ENCODE assay signal across 7 cellular contexts in genomic region chr4:148044889-148045352, GRCh38.
DNase-seq lines count a peak whose midpoint lies in the region; ATAC-seq and TF ChIP-seq lines count a peak whose summit lies in the region.

No MANE protein-coding gene starts in this region.

- H3K4me1 Mint-ChIP-seq in activated naive CD8-positive, alpha-beta T cell treated with anti-CD3 and anti-CD28 coated beads for 36 hours = peaks cover 24% of the 10 kb centered on the region

- H3K4me1 ChIP-seq in psoas muscle = peaks cover 40% of the 10 kb centered on the region

- no peak overlapping the region for H3K4me3 Mint-ChIP-seq in activated naive CD8-positive, alpha-beta T cell treated with anti-CD3 and anti-CD28 coated beads for 36 hours

- intact Hi-C loops in psoas muscle (cut with DNase I) = loop anchor here in 1 of 2 donors (1.0 kb wide), 2 partner anchors 8 to 38 kb away; no protein-coding TSS in a partner anchor

- peak; percentile 89 for ATAC-seq in HG03025 (IDR thresholded peaks at IDR 0.05; ENCODE audit: low FRiP score, unreplicated experiment)
- peak; percentile 40 to 65 (median 56) for ATAC-seq in psoas muscle

- H3K9me3 Mint-ChIP-seq in activated naive CD8-positive, alpha-beta T cell treated with anti-CD3 and anti-CD28 coated beads for 36 hours = no peaks in the 10 kb centered on the region

- H3K36me3 Mint-ChIP-seq in activated naive CD8-positive, alpha-beta T cell treated with anti-CD3 and anti-CD28 coated beads for 36 hours = peaks cover 4% of the 10 kb centered on the region

- DNase-seq in GM19240 (ENCODE audit: insufficient read length, low spot score) (peak; percentile 9), psoas muscle (no peak), NCI-H524 treated with DMSO at 0.1 percent for 48 hours (lab: John Stamatoyannopoulos, UW) (no peak), NCI-H1436 (lab: John Stamatoyannopoulos, UW) (no peak)
- DNase-seq in activated naive CD8-positive, alpha-beta T cell treated with anti-CD3 and anti-CD28 coated beads for 36 hours = peak; percentile 12
- no peak for DNase-seq in activated CD4-positive, alpha-beta T cell treated with anti-CD3 and anti-CD28 coated beads for 4 hours

- no peaks in the 10 kb centered on the region for H3K27me3 ChIP-seq in psoas muscle (ENCODE audit: insufficient read depth in 3 of 3, low read length in 2 of 3)

- 34 to 53% (median 35%) methylated on average over 5 of the region's 5 CpGs for WGBS in psoas muscle, 3 donors

- peak overlapping the region; percentile 93 for H3K27ac ChIP-seq in psoas muscle

- H3K4me3 ChIP-seq in psoas muscle = peak overlapping the region; percentile 59

- peaks cover 0 to 5% of the 10 kb centered on the region in 2 donors for H3K36me3 ChIP-seq in psoas muscle (ENCODE audit: insufficient read depth in 1 of 2, low read depth in 1 of 2)

- H3K9me3 ChIP-seq in psoas muscle = no peaks in the 10 kb centered on the region

- no peak overlapping the region for H3K27ac Mint-ChIP-seq in activated naive CD8-positive, alpha-beta T cell treated with anti-CD3 and anti-CD28 coated beads for 36 hours

- no peak for TF ChIP-seq CTCF in psoas muscle (IDR thresholded peaks at IDR 0.05)

- H3K27me3 Mint-ChIP-seq in activated naive CD8-positive, alpha-beta T cell treated with anti-CD3 and anti-CD28 coated beads for 36 hours = no peaks in the 10 kb centered on the region

Comparison
In these comparisons a context has a peak if more than half of its experiments do, and no peak if none do; other contexts are left out.
1. DNase-seq: peak in GM19240 (single experiment) and activated naive CD8-positive, alpha-beta T cell treated with anti-CD3 and anti-CD28 coated beads for 36 hours (single experiment); none in psoas muscle (0 of 2), NCI-H524 treated with DMSO at 0.1 percent for 48 hours (single experiment), activated CD4-positive, alpha-beta T cell treated with anti-CD3 and anti-CD28 coated beads for 4 hours (0 of 2) and NCI-H1436 (single experiment).